In the genomic region with DNA sequence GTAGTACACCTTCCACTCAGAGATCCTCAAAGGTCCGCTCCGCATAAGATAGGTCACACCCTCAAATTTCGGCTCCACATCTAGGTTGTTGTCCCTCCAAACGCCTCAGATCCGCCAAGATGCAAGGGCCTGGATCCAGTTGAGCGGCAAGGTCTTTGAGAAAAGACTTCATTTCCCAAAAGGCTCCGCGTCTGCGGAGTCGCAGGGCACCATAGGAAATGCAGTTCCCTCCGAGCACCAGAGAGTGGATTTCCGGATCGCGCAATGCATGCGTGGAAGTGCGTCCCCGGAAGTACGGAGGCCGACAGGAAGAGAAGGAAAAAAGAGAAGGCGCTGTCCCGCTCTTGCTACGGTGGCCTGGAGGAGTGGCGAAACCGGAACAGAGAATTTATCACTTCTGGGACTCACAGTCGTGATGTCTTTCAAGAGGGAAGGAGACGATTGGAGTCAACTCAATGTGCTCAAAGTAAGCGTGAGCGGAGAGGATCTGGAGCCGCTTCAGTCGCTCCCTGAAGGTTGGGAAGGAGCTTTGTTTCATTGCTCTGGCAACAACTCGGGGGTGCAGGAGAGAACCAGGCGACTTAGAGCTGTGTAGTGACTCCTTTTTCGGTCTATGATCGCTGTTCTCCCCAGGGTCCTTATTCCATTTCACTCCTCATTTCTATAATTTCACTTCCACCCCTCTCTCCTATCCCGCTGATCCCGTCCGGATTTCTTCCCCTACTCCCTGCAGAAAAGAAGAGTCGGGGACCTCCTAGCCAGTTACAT, we compare ENCODE assay signal across 1 cellular context.
TF ChIP-seq lines count a peak whose summit lies in the region.

A gene with protein sequence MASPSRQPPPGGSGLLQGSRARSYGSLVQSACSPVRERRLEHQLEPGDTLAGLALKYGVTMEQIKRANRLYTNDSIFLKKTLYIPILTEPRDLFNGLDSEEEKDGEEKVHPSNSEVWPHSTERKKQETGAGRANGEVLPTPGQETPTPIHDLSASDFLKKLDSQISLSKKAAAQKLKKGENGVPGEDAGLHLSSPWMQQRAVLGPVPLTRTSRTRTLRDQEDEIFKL (minus strand): TSS at position 165 of the 768 bp plus-strand sequence. CDS start 644 bp downstream, outside the sequence.
A gene with protein sequence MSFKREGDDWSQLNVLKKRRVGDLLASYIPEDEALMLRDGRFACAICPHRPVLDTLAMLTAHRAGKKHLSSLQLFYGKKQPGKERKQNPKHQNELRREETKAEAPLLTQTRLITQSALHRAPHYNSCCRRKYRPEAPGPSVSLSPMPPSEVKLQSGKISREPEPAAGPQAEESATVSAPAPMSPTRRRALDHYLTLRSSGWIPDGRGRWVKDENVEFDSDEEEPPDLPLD (plus strand): TSS at position 407 of the 768 bp plus-strand sequence. CDS start 9 bp downstream, at position 416.

TF ChIP-seq in HepG2, 621 proteins besides CTCF, POLR2A, EP300 and RAD21 (continued from another document and continues in another):
- TF ChIP-seq, protein P1, sequence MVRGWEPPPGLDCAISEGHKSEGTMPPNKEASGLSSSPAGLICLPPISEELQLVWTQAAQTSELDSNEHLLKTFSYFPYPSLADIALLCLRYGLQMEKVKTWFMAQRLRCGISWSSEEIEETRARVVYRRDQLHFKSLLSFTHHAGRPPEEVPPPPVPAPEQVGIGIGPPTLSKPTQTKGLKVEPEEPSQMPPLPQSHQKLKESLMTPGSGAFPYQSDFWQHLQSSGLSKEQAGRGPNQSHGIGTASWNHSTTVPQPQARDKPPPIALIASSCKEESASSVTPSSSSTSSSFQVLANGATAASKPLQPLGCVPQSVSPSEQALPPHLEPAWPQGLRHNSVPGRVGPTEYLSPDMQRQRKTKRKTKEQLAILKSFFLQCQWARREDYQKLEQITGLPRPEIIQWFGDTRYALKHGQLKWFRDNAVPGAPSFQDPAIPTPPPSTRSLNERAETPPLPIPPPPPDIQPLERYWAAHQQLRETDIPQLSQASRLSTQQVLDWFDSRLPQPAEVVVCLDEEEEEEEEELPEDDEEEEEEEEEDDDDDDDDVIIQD (CRISPR knock-in tag; IDR thresholded peaks at IDR 0.05; ENCODE audit: low read depth), result peak; percentile 36; the same call in 1 of the 2 replicates
- no peak for TF ChIP-seq ZNF841 (CRISPR knock-in tag; IDR thresholded peaks at IDR 0.05; ENCODE audit: borderline replicate concordance)
- no peak for TF ChIP-seq SRSF9 (IDR thresholded peaks at IDR 0.05; ENCODE audit: borderline replicate concordance, insufficient read depth, low read depth, low read length, poor library complexity, severe bottlenecking)
- TF ChIP-seq, protein P2, sequence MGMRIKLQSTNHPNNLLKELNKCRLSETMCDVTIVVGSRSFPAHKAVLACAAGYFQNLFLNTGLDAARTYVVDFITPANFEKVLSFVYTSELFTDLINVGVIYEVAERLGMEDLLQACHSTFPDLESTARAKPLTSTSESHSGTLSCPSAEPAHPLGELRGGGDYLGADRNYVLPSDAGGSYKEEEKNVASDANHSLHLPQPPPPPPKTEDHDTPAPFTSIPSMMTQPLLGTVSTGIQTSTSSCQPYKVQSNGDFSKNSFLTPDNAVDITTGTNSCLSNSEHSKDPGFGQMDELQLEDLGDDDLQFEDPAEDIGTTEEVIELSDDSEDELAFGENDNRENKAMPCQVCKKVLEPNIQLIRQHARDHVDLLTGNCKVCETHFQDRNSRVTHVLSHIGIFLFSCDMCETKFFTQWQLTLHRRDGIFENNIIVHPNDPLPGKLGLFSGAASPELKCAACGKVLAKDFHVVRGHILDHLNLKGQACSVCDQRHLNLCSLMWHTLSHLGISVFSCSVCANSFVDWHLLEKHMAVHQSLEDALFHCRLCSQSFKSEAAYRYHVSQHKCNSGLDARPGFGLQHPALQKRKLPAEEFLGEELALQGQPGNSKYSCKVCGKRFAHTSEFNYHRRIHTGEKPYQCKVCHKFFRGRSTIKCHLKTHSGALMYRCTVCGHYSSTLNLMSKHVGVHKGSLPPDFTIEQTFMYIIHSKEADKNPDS (CRISPR knock-in tag; IDR thresholded peaks at IDR 0.05), result no peak
- TF ChIP-seq ZNF567 (CRISPR knock-in tag; IDR thresholded peaks at IDR 0.05; ENCODE audit: borderline replicate concordance), result no peak
- peak; percentile 89 for TF ChIP-seq DR1 (CRISPR knock-in tag; IDR thresholded peaks at IDR 0.05)
- TF ChIP-seq RBFOX2 (IDR thresholded peaks at IDR 0.05; ENCODE audit: low read depth, low read length), result no peak
- TF ChIP-seq SPEN (CRISPR knock-in tag; IDR thresholded peaks at IDR 0.05; ENCODE audit: low read depth), result peak; percentile 99
- TF ChIP-seq, protein P3, sequence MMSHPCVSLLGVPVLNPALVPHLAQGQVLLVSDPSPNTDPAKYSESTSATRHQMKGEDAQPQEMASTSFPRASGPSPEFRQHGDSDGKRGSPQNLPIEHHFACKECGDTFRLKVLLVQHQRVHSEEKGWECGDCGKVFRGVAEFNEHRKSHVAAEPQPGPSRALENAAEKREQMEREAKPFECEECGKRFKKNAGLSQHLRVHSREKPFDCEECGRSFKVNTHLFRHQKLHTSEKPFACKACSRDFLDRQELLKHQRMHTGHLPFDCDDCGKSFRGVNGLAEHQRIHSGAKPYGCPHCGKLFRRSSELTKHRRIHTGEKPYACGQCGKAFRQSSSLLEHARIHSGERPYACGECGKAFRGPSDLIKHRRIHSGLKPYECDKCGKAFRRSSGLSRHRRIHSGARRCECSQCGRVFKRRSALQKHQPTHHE (CRISPR knock-in tag; IDR thresholded peaks at IDR 0.05; ENCODE audit: borderline replicate concordance), result peak; percentile 68; the same call in 1 of the 2 replicates
- no peak for TF ChIP-seq ZNF33B (CRISPR knock-in tag; IDR thresholded peaks at IDR 0.05)
- TF ChIP-seq, protein P4, sequence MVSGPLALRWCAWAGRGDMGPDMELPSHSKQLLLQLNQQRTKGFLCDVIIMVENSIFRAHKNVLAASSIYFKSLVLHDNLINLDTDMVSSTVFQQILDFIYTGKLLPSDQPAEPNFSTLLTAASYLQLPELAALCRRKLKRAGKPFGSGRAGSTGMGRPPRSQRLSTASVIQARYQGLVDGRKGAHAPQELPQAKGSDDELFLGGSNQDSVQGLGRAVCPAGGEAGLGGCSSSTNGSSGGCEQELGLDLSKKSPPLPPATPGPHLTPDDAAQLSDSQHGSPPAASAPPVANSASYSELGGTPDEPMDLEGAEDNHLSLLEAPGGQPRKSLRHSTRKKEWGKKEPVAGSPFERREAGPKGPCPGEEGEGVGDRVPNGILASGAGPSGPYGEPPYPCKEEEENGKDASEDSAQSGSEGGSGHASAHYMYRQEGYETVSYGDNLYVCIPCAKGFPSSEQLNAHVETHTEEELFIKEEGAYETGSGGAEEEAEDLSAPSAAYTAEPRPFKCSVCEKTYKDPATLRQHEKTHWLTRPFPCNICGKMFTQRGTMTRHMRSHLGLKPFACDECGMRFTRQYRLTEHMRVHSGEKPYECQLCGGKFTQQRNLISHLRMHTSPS (CRISPR knock-in tag; IDR thresholded peaks at IDR 0.05; ENCODE audit: low read depth), result no peak; the same call in 1 of the 2 replicates
- peak; percentile 62; the same call in 1 of the 2 replicates for TF ChIP-seq SIX4 (CRISPR knock-in tag; IDR thresholded peaks at IDR 0.05)
- no peak for TF ChIP-seq ISX (CRISPR knock-in tag; conservative IDR thresholded peaks at IDR 0.05)
- TF ChIP-seq, protein P5, sequence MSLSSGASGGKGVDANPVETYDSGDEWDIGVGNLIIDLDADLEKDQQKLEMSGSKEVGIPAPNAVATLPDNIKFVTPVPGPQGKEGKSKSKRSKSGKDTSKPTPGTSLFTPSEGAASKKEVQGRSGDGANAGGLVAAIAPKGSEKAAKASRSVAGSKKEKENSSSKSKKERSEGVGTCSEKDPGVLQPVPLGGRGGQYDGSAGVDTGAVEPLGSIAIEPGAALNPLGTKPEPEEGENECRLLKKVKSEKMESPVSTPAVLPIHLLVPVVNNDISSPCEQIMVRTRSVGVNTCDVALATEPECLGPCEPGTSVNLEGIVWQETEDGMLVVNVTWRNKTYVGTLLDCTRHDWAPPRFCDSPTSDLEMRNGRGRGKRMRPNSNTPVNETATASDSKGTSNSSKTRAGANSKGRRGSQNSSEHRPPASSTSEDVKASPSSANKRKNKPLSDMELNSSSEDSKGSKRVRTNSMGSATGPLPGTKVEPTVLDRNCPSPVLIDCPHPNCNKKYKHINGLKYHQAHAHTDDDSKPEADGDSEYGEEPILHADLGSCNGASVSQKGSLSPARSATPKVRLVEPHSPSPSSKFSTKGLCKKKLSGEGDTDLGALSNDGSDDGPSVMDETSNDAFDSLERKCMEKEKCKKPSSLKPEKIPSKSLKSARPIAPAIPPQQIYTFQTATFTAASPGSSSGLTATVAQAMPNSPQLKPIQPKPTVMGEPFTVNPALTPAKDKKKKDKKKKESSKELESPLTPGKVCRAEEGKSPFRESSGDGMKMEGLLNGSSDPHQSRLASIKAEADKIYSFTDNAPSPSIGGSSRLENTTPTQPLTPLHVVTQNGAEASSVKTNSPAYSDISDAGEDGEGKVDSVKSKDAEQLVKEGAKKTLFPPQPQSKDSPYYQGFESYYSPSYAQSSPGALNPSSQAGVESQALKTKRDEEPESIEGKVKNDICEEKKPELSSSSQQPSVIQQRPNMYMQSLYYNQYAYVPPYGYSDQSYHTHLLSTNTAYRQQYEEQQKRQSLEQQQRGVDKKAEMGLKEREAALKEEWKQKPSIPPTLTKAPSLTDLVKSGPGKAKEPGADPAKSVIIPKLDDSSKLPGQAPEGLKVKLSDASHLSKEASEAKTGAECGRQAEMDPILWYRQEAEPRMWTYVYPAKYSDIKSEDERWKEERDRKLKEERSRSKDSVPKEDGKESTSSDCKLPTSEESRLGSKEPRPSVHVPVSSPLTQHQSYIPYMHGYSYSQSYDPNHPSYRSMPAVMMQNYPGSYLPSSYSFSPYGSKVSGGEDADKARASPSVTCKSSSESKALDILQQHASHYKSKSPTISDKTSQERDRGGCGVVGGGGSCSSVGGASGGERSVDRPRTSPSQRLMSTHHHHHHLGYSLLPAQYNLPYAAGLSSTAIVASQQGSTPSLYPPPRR (CRISPR knock-in tag; IDR thresholded peaks at IDR 0.05; ENCODE audit: borderline replicate concordance), result peak; percentile 20; the same call in 1 of the 2 replicates
- TF ChIP-seq KDM4B (CRISPR knock-in tag; IDR thresholded peaks at IDR 0.05), result peak; percentile 70; the same call in 1 of the 2 replicates
- peak; percentile 82; the same call in 1 of the 2 replicates for TF ChIP-seq ZFP1 (CRISPR knock-in tag; IDR thresholded peaks at IDR 0.05)
- TF ChIP-seq, protein P6, sequence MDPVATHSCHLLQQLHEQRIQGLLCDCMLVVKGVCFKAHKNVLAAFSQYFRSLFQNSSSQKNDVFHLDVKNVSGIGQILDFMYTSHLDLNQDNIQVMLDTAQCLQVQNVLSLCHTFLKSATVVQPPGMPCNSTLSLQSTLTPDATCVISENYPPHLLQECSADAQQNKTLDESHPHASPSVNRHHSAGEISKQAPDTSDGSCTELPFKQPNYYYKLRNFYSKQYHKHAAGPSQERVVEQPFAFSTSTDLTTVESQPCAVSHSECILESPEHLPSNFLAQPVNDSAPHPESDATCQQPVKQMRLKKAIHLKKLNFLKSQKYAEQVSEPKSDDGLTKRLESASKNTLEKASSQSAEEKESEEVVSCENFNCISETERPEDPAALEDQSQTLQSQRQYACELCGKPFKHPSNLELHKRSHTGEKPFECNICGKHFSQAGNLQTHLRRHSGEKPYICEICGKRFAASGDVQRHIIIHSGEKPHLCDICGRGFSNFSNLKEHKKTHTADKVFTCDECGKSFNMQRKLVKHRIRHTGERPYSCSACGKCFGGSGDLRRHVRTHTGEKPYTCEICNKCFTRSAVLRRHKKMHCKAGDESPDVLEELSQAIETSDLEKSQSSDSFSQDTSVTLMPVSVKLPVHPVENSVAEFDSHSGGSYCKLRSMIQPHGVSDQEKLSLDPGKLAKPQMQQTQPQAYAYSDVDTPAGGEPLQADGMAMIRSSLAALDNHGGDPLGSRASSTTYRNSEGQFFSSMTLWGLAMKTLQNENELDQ (CRISPR knock-in tag; IDR thresholded peaks at IDR 0.05; ENCODE audit: borderline replicate concordance), result no peak
- no peak for TF ChIP-seq CENPX (CRISPR knock-in tag; IDR thresholded peaks at IDR 0.05)
- TF ChIP-seq ZNF556 (CRISPR knock-in tag; IDR thresholded peaks at IDR 0.05; ENCODE audit: borderline replicate concordance), result peak; percentile 91; the same call in 1 of the 2 replicates
- peak; percentile 77; the same call in 1 of the 2 replicates for TF ChIP-seq ZNF205 (CRISPR knock-in tag; IDR thresholded peaks at IDR 0.05)
- TF ChIP-seq, protein P7, sequence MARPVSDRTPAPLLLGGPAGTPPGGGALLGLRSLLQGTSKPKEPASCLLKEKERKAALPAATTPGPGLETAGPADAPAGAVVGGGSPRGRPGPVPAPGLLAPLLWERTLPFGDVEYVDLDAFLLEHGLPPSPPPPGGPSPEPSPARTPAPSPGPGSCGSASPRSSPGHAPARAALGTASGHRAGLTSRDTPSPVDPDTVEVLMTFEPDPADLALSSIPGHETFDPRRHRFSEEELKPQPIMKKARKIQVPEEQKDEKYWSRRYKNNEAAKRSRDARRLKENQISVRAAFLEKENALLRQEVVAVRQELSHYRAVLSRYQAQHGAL (CRISPR knock-in tag; IDR thresholded peaks at IDR 0.05; ENCODE audit: not compliant biosample characterization), result no peak
- TF ChIP-seq ZBTB20 (CRISPR knock-in tag; IDR thresholded peaks at IDR 0.05; ENCODE audit: borderline replicate concordance, low read depth), result no peak; the same call in 1 of the 2 replicates
- peak; percentile 56; the same call in 1 of the 2 replicates for TF ChIP-seq CEBPB (IDR thresholded peaks at IDR 0.05; ENCODE audit: borderline replicate concordance, low read depth, low read length)
- 0 out of 2 replicates have a peak, but pooled peaks have one; percentile 36 for TF ChIP-seq ZNF616 (CRISPR knock-in tag; IDR thresholded peaks at IDR 0.05; ENCODE audit: low read depth)
- TF ChIP-seq TCF12 (IDR thresholded peaks at IDR 0.05), result no peak
- no peak for TF ChIP-seq TCF12 (CRISPR knock-in tag; IDR thresholded peaks at IDR 0.05)
- TF ChIP-seq GTF2F1 (IDR thresholded peaks at IDR 0.05; ENCODE audit: low read length), result no peak
- TF ChIP-seq STAT5B (CRISPR knock-in tag; IDR thresholded peaks at IDR 0.05), result no peak; the same call in 1 of the 2 replicates
- TF ChIP-seq, protein P8, sequence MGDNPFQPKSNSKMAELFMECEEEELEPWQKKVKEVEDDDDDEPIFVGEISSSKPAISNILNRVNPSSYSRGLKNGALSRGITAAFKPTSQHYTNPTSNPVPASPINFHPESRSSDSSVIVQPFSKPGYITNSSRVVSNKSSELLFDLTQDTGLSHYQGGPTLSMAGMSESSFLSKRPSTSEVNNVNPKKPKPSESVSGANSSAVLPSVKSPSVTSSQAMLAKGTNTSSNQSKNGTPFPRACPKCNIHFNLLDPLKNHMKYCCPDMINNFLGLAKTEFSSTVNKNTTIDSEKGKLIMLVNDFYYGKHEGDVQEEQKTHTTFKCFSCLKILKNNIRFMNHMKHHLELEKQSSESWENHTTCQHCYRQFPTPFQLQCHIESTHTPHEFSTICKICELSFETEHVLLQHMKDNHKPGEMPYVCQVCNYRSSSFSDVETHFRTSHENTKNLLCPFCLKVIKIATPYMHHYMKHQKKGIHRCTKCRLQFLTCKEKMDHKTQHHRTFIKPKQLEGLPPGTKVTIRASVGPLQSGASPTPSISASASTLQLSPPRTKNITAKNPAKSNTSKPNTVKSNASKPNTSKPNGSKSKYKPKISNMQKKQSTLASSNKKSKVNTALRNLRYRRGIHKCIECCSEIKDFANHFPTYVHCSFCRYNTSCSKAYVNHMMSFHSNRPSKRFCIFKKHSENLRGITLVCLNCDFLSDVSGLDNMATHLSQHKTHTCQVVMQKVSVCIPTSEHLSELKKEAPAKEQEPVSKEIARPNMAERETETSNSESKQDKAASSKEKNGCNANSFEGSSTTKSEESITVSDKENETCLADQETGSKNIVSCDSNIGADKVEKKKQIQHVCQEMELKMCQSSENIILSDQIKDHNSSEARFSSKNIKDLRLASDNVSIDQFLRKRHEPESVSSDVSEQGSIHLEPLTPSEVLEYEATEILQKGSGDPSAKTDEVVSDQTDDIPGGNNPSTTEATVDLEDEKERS (CRISPR knock-in tag; IDR thresholded peaks at IDR 0.05), result no peak
- TF ChIP-seq ELF1 (CRISPR knock-in tag; IDR thresholded peaks at IDR 0.05), result peak; percentile 100
- no peak for TF ChIP-seq CENPT (CRISPR knock-in tag; IDR thresholded peaks at IDR 0.05; ENCODE audit: low read depth)
- no peak; the same call in 1 of the 2 replicates for TF ChIP-seq HMG20B (CRISPR knock-in tag; conservative IDR thresholded peaks at IDR 0.05)
- TF ChIP-seq CHCHD3 (CRISPR knock-in tag; IDR thresholded peaks at IDR 0.05), result no peak
- TF ChIP-seq KAT8 (CRISPR knock-in tag; IDR thresholded peaks at IDR 0.05), result peak; percentile 99
